Comparison of ENCODE assay signal across 13 cellular contexts in genomic region chr11:12798609-12799011, GRCh38.
DNase-seq lines count a peak whose midpoint lies in the region; ATAC-seq and TF ChIP-seq lines count a peak whose summit lies in the region.
"Had no signal": no experiment of that assay in that cellular context is flagged by ENCODE, and none has a peak within 500 bp of the region (broad histone marks: within the 10 kb centered on the region; RNA-seq: fewer than 3 reads in every experiment).

No MANE protein-coding gene starts in this region.

- H3K27me3 Mint-ChIP-seq in Calu3 (ENCODE audit: unreplicated experiment) (no peaks in the 10 kb centered on the region), chondrocyte (ENCODE audit: low read depth) (no peaks in the 10 kb centered on the region)

- H3K9me3 ChIP-seq in parathyroid adenoma (ENCODE audit: control insufficient read depth, low read length): no peaks in the 10 kb centered on the region
- H3K9me3 ChIP-seq: ovary, testis had no signal

- intact Hi-C loops in Calu3 (cut with micrococcal nuclease; ENCODE audit: unreplicated experiment): no loop called here

- BruUV-seq in Calu3 (replicated peaks; lab: Mats Ljungman, UMichigan): no TSS peak

- H3K27ac ChIP-seq in parathyroid adenoma: peak overlapping the region; percentile 99
- H3K27ac ChIP-seq: ovary, testis had no signal

- peaks cover 71% of the 10 kb centered on the region for H3K4me1 Mint-ChIP-seq in Calu3 (ENCODE audit: low read depth, unreplicated experiment)
- peaks cover 77% of the 10 kb centered on the region for H3K4me1 Mint-ChIP-seq in chondrocyte (ENCODE audit: low read depth)

- H3K27ac Mint-ChIP-seq in Calu3 (ENCODE audit: unreplicated experiment): peak overlapping the region; percentile 96
- peak overlapping the region; percentile 94 for H3K27ac Mint-ChIP-seq in chondrocyte (ENCODE audit: unreplicated experiment)
- H3K27ac Mint-ChIP-seq: activated CD8-positive, alpha-beta T cell treated with anti-CD3 and anti-CD28 coated beads for 36 hours had no signal

- ATAC-seq in GM19397 (IDR thresholded peaks at IDR 0.05; ENCODE audit: unreplicated experiment) (no peak), GM18867 (IDR thresholded peaks at IDR 0.05; ENCODE audit: unreplicated experiment) (no peak)
- ATAC-seq: activated CD8-positive, alpha-beta T cell treated with anti-CD3 and anti-CD28 coated beads for 36 hours had no signal

- H3K36me3 Mint-ChIP-seq in Calu3 (ENCODE audit: insufficient read depth, unreplicated experiment): peaks cover 42% of the 10 kb centered on the region
- peaks cover 5% of the 10 kb centered on the region for H3K36me3 Mint-ChIP-seq in chondrocyte (ENCODE audit: low read depth)

- DNase-seq in Calu3 (no peak), NCI-H2029 (lab: John Stamatoyannopoulos, UW) (peak; percentile 29), chondrocyte (ENCODE audit: low spot score) (no peak), NCI-H1436 (lab: John Stamatoyannopoulos, UW) (no peak), GM10248 (ENCODE audit: extremely low spot score) (no peak)
- DNase-seq: activated CD8-positive, alpha-beta T cell treated with anti-CD3 and anti-CD28 coated beads for 36 hours; aorta; ovary; stimulated activated CD4-positive, alpha-beta T cell treated with anti-CD3 and anti-CD28 coated beads, Interleukin-15, amount 100 ng/mL, for 24 hours; testis had no signal

- CTCF ChIA-PET in Calu3 (lab: Charles Lee) (no interaction called here), GM10248 (lab: Yijun Ruan, JAX) (no interaction called here)

- peaks cover 8% of the 10 kb centered on the region for H3K79me2 ChIP-seq in parathyroid adenoma

- no peak overlapping the region for H3K9ac ChIP-seq in parathyroid adenoma

- no peaks in the 10 kb centered on the region for H3K27me3 ChIP-seq in parathyroid adenoma (ENCODE audit: control insufficient read depth, insufficient read depth, low read length)
- H3K27me3 ChIP-seq: ovary, testis had no signal

- POLR2A ChIA-PET in GM10248 (lab: Yijun Ruan, JAX): no interaction called here

- H3K36me3 ChIP-seq in parathyroid adenoma (ENCODE audit: control insufficient read depth, insufficient read depth, low read length): no peaks in the 10 kb centered on the region
- H3K36me3 ChIP-seq: ovary had no signal

- H3K4me1 ChIP-seq in parathyroid adenoma: peaks cover 43% of the 10 kb centered on the region
- H3K4me1 ChIP-seq: testis had no signal

- H3K4me2 ChIP-seq in parathyroid adenoma (ENCODE audit: low read length): no peak overlapping the region

- H3K4me3 ChIP-seq in parathyroid adenoma (ENCODE audit: low read depth, low read length): no peak overlapping the region
- H3K4me3 ChIP-seq: ovary, testis had no signal

- no peaks in the 10 kb centered on the region for H3K9me3 Mint-ChIP-seq in Calu3 (ENCODE audit: low read depth, unreplicated experiment)
- H3K9me3 Mint-ChIP-seq in chondrocyte (ENCODE audit: low read depth): no peaks in the 10 kb centered on the region
- H3K9me3 Mint-ChIP-seq: activated CD8-positive, alpha-beta T cell treated with anti-CD3 and anti-CD28 coated beads for 36 hours had no signal

- no peak for TF ChIP-seq CTCF in Calu3 (IDR thresholded peaks at IDR 0.05; ENCODE audit: unreplicated experiment)
- TF ChIP-seq CTCF in chondrocyte (IDR thresholded peaks at IDR 0.05): no peak
- TF ChIP-seq CTCF in parathyroid adenoma (IDR thresholded peaks at IDR 0.05): no peak
- TF ChIP-seq CTCF in GM10248 (IDR thresholded peaks at IDR 0.05; ENCODE audit: control extremely low read depth, extremely low read depth, low read depth, missing control alignments): no peak

- no peak overlapping the region for H2AFZ ChIP-seq in parathyroid adenoma

- no peak overlapping the region for H3K4me3 Mint-ChIP-seq in Calu3 (ENCODE audit: low read depth, unreplicated experiment)
- no peak overlapping the region for H3K4me3 Mint-ChIP-seq in chondrocyte (ENCODE audit: unreplicated experiment)
- H3K4me3 Mint-ChIP-seq: activated CD8-positive, alpha-beta T cell treated with anti-CD3 and anti-CD28 coated beads for 36 hours had no signal
